10 cellular contexts compared by ENCODE assay signal in the genomic region with DNA sequence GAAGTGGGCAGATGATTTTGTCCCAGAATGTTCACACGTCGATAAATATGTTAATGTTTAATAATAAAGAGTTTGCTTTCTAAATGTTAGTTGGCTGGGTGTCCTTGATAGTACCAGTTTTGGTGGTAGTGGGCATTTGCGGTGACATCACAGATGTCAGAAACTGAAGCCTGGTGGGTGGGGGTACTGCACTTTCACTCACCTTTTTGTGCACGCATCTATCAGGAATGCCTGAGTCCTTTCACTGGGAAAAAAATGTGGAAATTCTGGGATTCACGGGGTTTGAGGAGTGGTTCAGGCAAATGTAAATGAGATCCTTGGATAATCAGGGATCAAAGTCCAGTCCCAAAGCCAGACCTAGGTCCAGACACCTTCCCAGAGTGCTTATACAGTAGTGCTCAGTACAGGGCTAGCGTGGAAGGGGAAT. TPM values are rescaled to one million over a fixed set of nuclear protein-coding genes. Genes with fewer than 3 reads are reported as not detected.
DNase-seq lines count a peak whose midpoint lies in the region; TF ChIP-seq lines count a peak whose summit lies in the region.
"Had no signal": no experiment of that assay in that cellular context is flagged by ENCODE, and none has a peak within 500 bp of the region (broad histone marks: within the 10 kb centered on the region; RNA-seq: fewer than 3 reads in every experiment).

No MANE protein-coding gene starts in this region.

- peak overlapping the region; percentile 93 for H3K27ac Mint-ChIP-seq in type B pancreatic cell

- peak overlapping the region in 3 of 4 donors; percentile 60 to 73 (median 73) for H3K4me3 ChIP-seq in Peyer's patch
- H3K4me3 ChIP-seq in muscle layer of duodenum (ENCODE audit: low read depth in 1 of 2, low read length in 2 of 2): peak overlapping the region; percentile 85 to 88

- peak overlapping the region; percentile 77 to 94 (median 89) for H3K27ac ChIP-seq in Peyer's patch
- H3K27ac ChIP-seq in muscle layer of duodenum (ENCODE audit: low read length): peak overlapping the region; percentile 84

- DNase-seq in Peyer's patch (peak in 1 of 3 donors; percentile 82), dermis blood vessel endothelial cell (peak; percentile 32), type B pancreatic cell (ENCODE audit: extremely low spot score, unreplicated experiment) (no peak), NCI-H510A treated with DMSO at 0.1 percent for 48 hours (lab: John Stamatoyannopoulos, UW) (no peak), NCI-H524 treated with DMSO at 0.1 percent for 48 hours (lab: John Stamatoyannopoulos, UW) (no peak), SHP77 treated with DMSO at 0.1 percent for 48 hours (lab: John Stamatoyannopoulos, UW) (no peak)
- DNase-seq: activated T-cell treated with anti-CD3 and anti-CD28 coated beads, Interleukin-2, amount 50 U/mL, for 1 hour; cerebellar nuclear complex; NCI-H1105 had no signal

- peaks cover 7% of the 10 kb centered on the region for H3K9me3 Mint-ChIP-seq in type B pancreatic cell

- TF ChIP-seq CTCF in Peyer's patch (IDR thresholded peaks at IDR 0.05): peak in 2 of 6 experiments; percentile 18 to 19
- TF ChIP-seq CTCF in type B pancreatic cell (conservative IDR thresholded peaks at IDR 0.05): no peak

- H3K36me3 ChIP-seq in Peyer's patch (no peaks in the 10 kb centered on the region), muscle layer of duodenum (ENCODE audit: control insufficient read depth in 1 of 2, insufficient read depth in 2 of 2, low read length in 2 of 2) (no peaks in the 10 kb centered on the region)

- no peaks in the 10 kb centered on the region for H3K27me3 ChIP-seq in Peyer's patch
- no peaks in the 10 kb centered on the region for H3K27me3 ChIP-seq in muscle layer of duodenum (ENCODE audit: low read depth, low read length)

- H3K4me1 ChIP-seq in Peyer's patch (peaks cover 0 to 47% (median 10%) of the 10 kb centered on the region in 4 donors), muscle layer of duodenum (ENCODE audit: control insufficient read depth in 1 of 2, insufficient read depth in 2 of 2, low read length in 2 of 2) (peaks cover 0 to 7% of the 10 kb centered on the region in 2 donors)

- peaks cover 74% of the 10 kb centered on the region for H3K27me3 Mint-ChIP-seq in type B pancreatic cell

- H3K4me3 Mint-ChIP-seq in type B pancreatic cell: peak overlapping the region; percentile 97

- peak in 1 of 2 donors; percentile 66 for TF ChIP-seq POLR2A in Peyer's patch (IDR thresholded peaks at IDR 0.05)

- H3K4me1 Mint-ChIP-seq in type B pancreatic cell (ENCODE audit: unreplicated experiment): peaks cover 16% of the 10 kb centered on the region

- H3K9me3 ChIP-seq in Peyer's patch: peaks cover 0 to 7% (median 0%) of the 10 kb centered on the region in 4 donors
- no peaks in the 10 kb centered on the region for H3K9me3 ChIP-seq in muscle layer of duodenum (ENCODE audit: control insufficient read depth in 1 of 2, low read length in 2 of 2)

- H3K36me3 Mint-ChIP-seq in type B pancreatic cell: peaks cover 8% of the 10 kb centered on the region

RNA-seq across cellular contexts. Expression of gene EPAS1, which starts 3.2 kb away (rescaled TPM):
- total RNA-seq in Peyer's patch: 100 to 1,000 TPM; 114 to 240 (median 196) TPM
- 283 and 362 TPM in 2 replicates for total RNA-seq in dermis blood vessel endothelial cell
- 59.8 and 362 TPM in 2 replicates for total RNA-seq in type B pancreatic cell (ENCODE audit: low replicate concordance)
